In the genomic region with DNA sequence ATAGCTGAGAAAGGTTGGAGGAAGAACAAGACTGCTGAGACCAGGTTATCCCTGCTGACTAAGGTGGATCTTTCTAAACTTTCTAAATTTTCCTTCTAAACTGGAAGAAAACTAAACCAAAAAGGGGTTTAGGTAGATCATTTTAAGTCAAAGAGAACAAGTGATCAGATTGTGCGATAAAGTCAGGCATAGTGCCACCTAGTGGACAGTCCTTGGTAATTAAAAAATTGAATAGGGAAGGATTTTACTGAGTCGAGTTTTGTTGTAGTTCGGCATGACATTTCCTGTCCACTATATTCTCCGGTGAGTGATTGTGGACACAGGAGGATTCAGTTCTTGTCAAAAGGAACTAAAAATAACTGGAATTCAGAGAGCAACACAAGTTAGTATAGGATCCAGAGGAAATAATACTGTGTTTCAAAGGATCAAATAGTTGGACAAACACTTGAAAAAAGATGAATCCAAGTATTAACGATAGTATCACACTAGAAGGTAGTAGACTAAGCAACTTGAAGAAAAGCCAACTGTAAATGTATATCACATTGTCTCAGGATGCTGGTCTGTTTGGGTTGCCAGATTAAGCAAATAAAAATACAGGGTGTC, we compare ENCODE assay signal across 8 cellular contexts.
A peak's percentile ranks its signal among the peaks of the same experiment; 100 is the strongest.
DNase-seq lines count a peak whose midpoint lies in the region; ATAC-seq and TF ChIP-seq lines count a peak whose summit lies in the region.

No MANE protein-coding gene starts in this region.

- H3K36me3 Mint-ChIP-seq in nephron (ENCODE audit: low read depth), result no peaks in the 10 kb centered on the region
- H3K36me3 Mint-ChIP-seq in activated T-helper 17 cell treated with anti-CD3 and anti-CD28 coated beads, Interleukin-2, amount 50 U/mL, for 72 hours (ENCODE audit: low read depth), result no peaks in the 10 kb centered on the region

- H3K9ac ChIP-seq in colonic mucosa (ENCODE audit: low read depth in 2 of 2, low read length in 2 of 2), result no peak overlapping the region

- H3K27me3 ChIP-seq in colonic mucosa, result no peaks in the 10 kb centered on the region

- in situ Hi-C loops in Caki2 (cut with HindIII; ENCODE audit: low pct_unique_long_range_greater_than_20kb, low sequenced_read_pairs), result no loop called here

- no peaks in the 10 kb centered on the region for H3K4me1 Mint-ChIP-seq in nephron
- H3K4me1 Mint-ChIP-seq in activated T-helper 17 cell treated with anti-CD3 and anti-CD28 coated beads, Interleukin-2, amount 50 U/mL, for 72 hours, result no peaks in the 10 kb centered on the region

- TF ChIP-seq CTCF in colonic mucosa (IDR thresholded peaks at IDR 0.05) (peak; percentile 44), nephron (IDR thresholded peaks at IDR 0.05; ENCODE audit: unreplicated experiment in 3 of 3) (peak; percentile 52 to 70 (median 65))

- H3K9me3 Mint-ChIP-seq in nephron, result no peaks in the 10 kb centered on the region
- H3K9me3 Mint-ChIP-seq in activated T-helper 17 cell treated with anti-CD3 and anti-CD28 coated beads, Interleukin-2, amount 50 U/mL, for 72 hours, result no peaks in the 10 kb centered on the region

- no peak overlapping the region for H3K27ac ChIP-seq in colonic mucosa

- H3K9me3 ChIP-seq in colonic mucosa, result no peaks in the 10 kb centered on the region

- intact Hi-C loops in colonic mucosa (cut with DNase I) (no loop called here), left ventricle myocardium superior (cut with micrococcal nuclease) (no loop called here)

- ATAC-seq in GM18511 (IDR thresholded peaks at IDR 0.05; ENCODE audit: unreplicated experiment) (peak; percentile 74), HG03135 (IDR thresholded peaks at IDR 0.05; ENCODE audit: unreplicated experiment) (peak; percentile 65), left ventricle myocardium superior (no peak)
- no peak for ATAC-seq in activated T-helper 17 cell treated with anti-CD3 and anti-CD28 coated beads, Interleukin-2, amount 50 U/mL, for 72 hours (replicated peaks)

- H3K4me3 Mint-ChIP-seq in nephron, result no peak overlapping the region
- no peak overlapping the region for H3K4me3 Mint-ChIP-seq in activated T-helper 17 cell treated with anti-CD3 and anti-CD28 coated beads, Interleukin-2, amount 50 U/mL, for 72 hours

- no peaks in the 10 kb centered on the region for H3K27me3 Mint-ChIP-seq in nephron (ENCODE audit: low read depth)
- no peaks in the 10 kb centered on the region for H3K27me3 Mint-ChIP-seq in activated T-helper 17 cell treated with anti-CD3 and anti-CD28 coated beads, Interleukin-2, amount 50 U/mL, for 72 hours

- no peaks in the 10 kb centered on the region for H3K36me3 ChIP-seq in colonic mucosa

- H3K4me3 ChIP-seq in colonic mucosa, result no peak overlapping the region

- peak; percentile 19 for DNase-seq in Caki2 (ENCODE audit: low read depth)
- peak; percentile 6 for DNase-seq in NCI-H82 treated with DMSO at 0.1 percent for 48 hours (lab: John Stamatoyannopoulos, UW; ENCODE audit: unreplicated experiment)
- peak; percentile 22 for DNase-seq in colonic mucosa
- DNase-seq in left ventricle myocardium superior, result no peak

- no peaks in the 10 kb centered on the region for H3K4me1 ChIP-seq in colonic mucosa

- peak overlapping the region in 1 of 3 experiments; percentile 6 for H3K27ac Mint-ChIP-seq in nephron
- H3K27ac Mint-ChIP-seq in activated T-helper 17 cell treated with anti-CD3 and anti-CD28 coated beads, Interleukin-2, amount 50 U/mL, for 72 hours, result no peak overlapping the region

Comparison
In these comparisons a context has a peak if more than half of its experiments do, and no peak if none do; other contexts are left out.
1. ATAC-seq: peak in GM18511 (single experiment) and HG03135 (single experiment); none in activated T-helper 17 cell treated with anti-CD3 and anti-CD28 coated beads, Interleukin-2, amount 50 U/mL, for 72 hours (single experiment) and left ventricle myocardium superior (single experiment).